In the genomic region with DNA sequence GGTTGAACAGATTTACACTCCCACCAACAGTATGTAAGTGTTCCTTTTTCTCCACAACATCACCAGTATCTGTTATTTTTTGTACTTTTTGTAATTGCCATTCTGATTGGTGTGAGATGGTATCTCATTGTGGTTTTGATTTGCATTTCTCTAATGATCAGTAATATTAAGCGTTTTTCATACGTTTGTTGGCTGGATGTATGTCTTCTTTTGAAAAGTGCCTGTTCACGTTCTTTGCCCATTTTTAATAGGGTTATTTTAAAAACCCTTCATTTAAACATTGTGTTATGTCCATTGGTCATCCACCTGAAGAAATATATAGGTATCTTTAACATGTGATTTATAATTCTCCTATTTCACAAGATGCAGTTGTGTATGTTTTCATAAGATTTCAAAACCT, we compare ENCODE assay signal across 3 cellular contexts.
"Had no signal": no experiment of that assay in that cellular context is flagged by ENCODE, and none has a peak within 500 bp of the region (broad histone marks: within the 10 kb centered on the region; RNA-seq: fewer than 3 reads in every experiment).

No MANE protein-coding gene starts in this region.

- H3K4me3 ChIP-seq: GM12878 had no signal

- DNase-seq: GDM1, GF-D8 had no signal
